In the genomic region with DNA sequence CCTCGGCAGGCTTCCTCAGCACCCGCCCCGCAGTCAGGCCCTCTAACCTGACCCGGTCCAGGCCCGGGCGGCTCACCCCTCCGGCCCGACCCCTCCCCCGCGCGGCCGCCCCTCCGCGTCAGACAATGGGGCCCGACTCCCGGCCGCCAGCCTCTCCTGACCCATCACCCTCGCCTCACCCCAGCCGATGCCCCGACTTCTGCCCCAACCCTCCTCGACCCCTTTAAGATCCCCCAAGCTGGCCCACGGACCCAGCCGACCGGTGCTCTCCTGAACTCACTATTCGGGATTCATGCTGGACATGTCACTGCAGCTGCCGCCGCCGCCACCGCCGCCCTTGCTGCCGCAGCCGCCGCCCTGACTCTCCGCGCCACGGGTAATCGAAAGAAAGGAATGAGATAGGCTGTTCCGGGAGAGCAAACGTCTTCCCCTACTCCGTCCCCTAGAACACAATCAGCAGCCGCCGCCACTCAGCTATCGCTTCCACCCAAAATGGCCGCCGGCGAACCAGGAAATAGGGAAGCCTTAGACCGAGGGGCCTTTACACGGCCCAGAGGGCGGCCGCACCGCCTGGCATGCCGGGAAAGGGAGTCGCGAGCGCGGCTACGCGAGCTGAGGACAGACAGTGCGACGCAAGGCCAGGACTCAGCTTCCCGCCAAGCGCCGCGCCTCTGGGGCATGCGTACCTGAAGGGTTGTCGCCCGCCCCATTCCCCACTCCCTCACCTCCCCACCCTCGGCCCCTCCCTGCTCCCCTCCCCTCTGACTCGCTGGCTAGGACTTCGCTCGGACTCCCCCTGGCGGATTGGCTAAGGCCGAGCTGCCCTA, we compare ENCODE assay signal across 1 cellular context.
A peak's percentile ranks its signal among the peaks of the same experiment; 100 is the strongest.
TF ChIP-seq lines count a peak whose summit lies in the region.

RAB1A (minus strand) TSS at position 494 of the 827 bp plus-strand sequence; CDS start at position 303, 191 bp downstream.

TF ChIP-seq in HepG2, 621 proteins besides CTCF, POLR2A, EP300 and RAD21 (continued from another document and continues in another):
- TF ChIP-seq ZNF609 (CRISPR knock-in tag; IDR thresholded peaks at IDR 0.05; ENCODE audit: borderline replicate concordance) = peak; percentile 10; the same call in 1 of the 2 replicates
- TF ChIP-seq, protein P1, sequence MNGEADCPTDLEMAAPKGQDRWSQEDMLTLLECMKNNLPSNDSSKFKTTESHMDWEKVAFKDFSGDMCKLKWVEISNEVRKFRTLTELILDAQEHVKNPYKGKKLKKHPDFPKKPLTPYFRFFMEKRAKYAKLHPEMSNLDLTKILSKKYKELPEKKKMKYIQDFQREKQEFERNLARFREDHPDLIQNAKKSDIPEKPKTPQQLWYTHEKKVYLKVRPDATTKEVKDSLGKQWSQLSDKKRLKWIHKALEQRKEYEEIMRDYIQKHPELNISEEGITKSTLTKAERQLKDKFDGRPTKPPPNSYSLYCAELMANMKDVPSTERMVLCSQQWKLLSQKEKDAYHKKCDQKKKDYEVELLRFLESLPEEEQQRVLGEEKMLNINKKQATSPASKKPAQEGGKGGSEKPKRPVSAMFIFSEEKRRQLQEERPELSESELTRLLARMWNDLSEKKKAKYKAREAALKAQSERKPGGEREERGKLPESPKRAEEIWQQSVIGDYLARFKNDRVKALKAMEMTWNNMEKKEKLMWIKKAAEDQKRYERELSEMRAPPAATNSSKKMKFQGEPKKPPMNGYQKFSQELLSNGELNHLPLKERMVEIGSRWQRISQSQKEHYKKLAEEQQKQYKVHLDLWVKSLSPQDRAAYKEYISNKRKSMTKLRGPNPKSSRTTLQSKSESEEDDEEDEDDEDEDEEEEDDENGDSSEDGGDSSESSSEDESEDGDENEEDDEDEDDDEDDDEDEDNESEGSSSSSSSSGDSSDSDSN (CRISPR knock-in tag; IDR thresholded peaks at IDR 0.05) = peak; percentile 59; the same call in 1 of the 2 replicates
- no peak for TF ChIP-seq MAFF (IDR thresholded peaks at IDR 0.05; ENCODE audit: low read depth, low read length)
- TF ChIP-seq SUZ12 (IDR thresholded peaks at IDR 0.05; ENCODE audit: low read depth, low read length) = peak; percentile 91
- peak; percentile 63 for TF ChIP-seq U2AF1 (optimal IDR thresholded peaks at IDR 0.05; ENCODE audit: low read depth, low read length)
- peak; percentile 88 for TF ChIP-seq TBX2 (CRISPR knock-in tag; IDR thresholded peaks at IDR 0.05; ENCODE audit: borderline replicate concordance)
- TF ChIP-seq PLSCR1 (CRISPR knock-in tag; IDR thresholded peaks at IDR 0.05; ENCODE audit: borderline replicate concordance) = no peak
- no peak for TF ChIP-seq ZBTB14 (CRISPR knock-in tag; IDR thresholded peaks at IDR 0.05)
- TF ChIP-seq ZNF572 (CRISPR knock-in tag; IDR thresholded peaks at IDR 0.05) = 0 out of 2 replicates have a peak, but pooled peaks have one; percentile 39
- peak; percentile 84; the same call in 1 of the 2 replicates for TF ChIP-seq ZHX1 (CRISPR knock-in tag; IDR thresholded peaks at IDR 0.05; ENCODE audit: low read depth)
- TF ChIP-seq PHF21A (CRISPR knock-in tag; IDR thresholded peaks at IDR 0.05) = peak; percentile 70; the same call in 1 of the 2 replicates
- TF ChIP-seq HDAC6 (IDR thresholded peaks at IDR 0.05; ENCODE audit: low read depth, low read length) = no peak
- peak; percentile 19; the same call in 1 of the 2 replicates for TF ChIP-seq SALL2 (CRISPR knock-in tag; IDR thresholded peaks at IDR 0.05)
- TF ChIP-seq ZNF362 (CRISPR knock-in tag; IDR thresholded peaks at IDR 0.05; ENCODE audit: borderline replicate concordance) = no peak
- TF ChIP-seq, protein P2, sequence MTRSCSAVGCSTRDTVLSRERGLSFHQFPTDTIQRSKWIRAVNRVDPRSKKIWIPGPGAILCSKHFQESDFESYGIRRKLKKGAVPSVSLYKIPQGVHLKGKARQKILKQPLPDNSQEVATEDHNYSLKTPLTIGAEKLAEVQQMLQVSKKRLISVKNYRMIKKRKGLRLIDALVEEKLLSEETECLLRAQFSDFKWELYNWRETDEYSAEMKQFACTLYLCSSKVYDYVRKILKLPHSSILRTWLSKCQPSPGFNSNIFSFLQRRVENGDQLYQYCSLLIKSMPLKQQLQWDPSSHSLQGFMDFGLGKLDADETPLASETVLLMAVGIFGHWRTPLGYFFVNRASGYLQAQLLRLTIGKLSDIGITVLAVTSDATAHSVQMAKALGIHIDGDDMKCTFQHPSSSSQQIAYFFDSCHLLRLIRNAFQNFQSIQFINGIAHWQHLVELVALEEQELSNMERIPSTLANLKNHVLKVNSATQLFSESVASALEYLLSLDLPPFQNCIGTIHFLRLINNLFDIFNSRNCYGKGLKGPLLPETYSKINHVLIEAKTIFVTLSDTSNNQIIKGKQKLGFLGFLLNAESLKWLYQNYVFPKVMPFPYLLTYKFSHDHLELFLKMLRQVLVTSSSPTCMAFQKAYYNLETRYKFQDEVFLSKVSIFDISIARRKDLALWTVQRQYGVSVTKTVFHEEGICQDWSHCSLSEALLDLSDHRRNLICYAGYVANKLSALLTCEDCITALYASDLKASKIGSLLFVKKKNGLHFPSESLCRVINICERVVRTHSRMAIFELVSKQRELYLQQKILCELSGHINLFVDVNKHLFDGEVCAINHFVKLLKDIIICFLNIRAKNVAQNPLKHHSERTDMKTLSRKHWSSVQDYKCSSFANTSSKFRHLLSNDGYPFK (CRISPR knock-in tag; IDR thresholded peaks at IDR 0.05; ENCODE audit: borderline replicate concordance) = peak; percentile 91
- TF ChIP-seq KLF12 (CRISPR knock-in tag; IDR thresholded peaks at IDR 0.05; ENCODE audit: borderline replicate concordance) = peak; percentile 74; the same call in 1 of the 2 replicates
- TF ChIP-seq, protein P3, sequence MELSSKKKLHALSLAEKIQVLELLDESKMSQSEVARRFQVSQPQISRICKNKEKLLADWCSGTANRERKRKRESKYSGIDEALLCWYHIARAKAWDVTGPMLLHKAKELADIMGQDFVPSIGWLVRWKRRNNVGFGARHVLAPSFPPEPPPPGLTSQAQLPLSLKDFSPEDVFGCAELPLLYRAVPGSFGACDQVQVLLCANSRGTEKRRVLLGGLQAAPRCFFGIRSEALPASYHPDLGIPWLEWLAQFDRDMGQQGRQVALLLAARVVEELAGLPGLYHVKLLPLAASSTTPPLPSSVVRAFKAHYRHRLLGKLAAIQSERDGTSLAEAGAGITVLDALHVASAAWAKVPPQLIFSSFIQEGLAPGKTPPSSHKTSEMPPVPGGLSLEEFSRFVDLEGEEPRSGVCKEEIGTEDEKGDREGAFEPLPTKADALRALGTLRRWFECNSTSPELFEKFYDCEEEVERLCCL (CRISPR knock-in tag; IDR thresholded peaks at IDR 0.05; ENCODE audit: borderline replicate concordance) = no peak
- TF ChIP-seq TFE3 (CRISPR knock-in tag; IDR thresholded peaks at IDR 0.05) = no peak; the same call in 1 of the 2 replicates
- TF ChIP-seq PHB2 (IDR thresholded peaks at IDR 0.05; ENCODE audit: partially characterized antibody) = no peak
- peak; percentile 64; the same call in 1 of the 2 replicates for TF ChIP-seq ZNF274 (CRISPR knock-in tag; IDR thresholded peaks at IDR 0.05)
- no peak for TF ChIP-seq FOXM1 (CRISPR knock-in tag; IDR thresholded peaks at IDR 0.05)
- peak; percentile 23; the same call in 1 of the 2 replicates for TF ChIP-seq GABPA (IDR thresholded peaks at IDR 0.05; ENCODE audit: low read depth, low read length)
- TF ChIP-seq GABPA (CRISPR knock-in tag; IDR thresholded peaks at IDR 0.05; ENCODE audit: low read depth) = peak; percentile 78
- TF ChIP-seq ZNF619 (CRISPR knock-in tag; IDR thresholded peaks at IDR 0.05) = peak; percentile 53; the same call in 1 of the 2 replicates
- TF ChIP-seq TBL1XR1 (IDR thresholded peaks at IDR 0.05; ENCODE audit: borderline replicate concordance, low read length, partially characterized antibody) = peak; percentile 64
- no peak; the same call in 1 of the 2 replicates for TF ChIP-seq RFX3 (CRISPR knock-in tag; IDR thresholded peaks at IDR 0.05)
- TF ChIP-seq ZNF644 (CRISPR knock-in tag; IDR thresholded peaks at IDR 0.05; ENCODE audit: low read depth) = no peak
- TF ChIP-seq HNRNPLL (IDR thresholded peaks at IDR 0.05; ENCODE audit: low read depth, low read length, poor library complexity, severe bottlenecking) = peak; percentile 65
- TF ChIP-seq CHD4 (IDR thresholded peaks at IDR 0.05; ENCODE audit: borderline replicate concordance, low read length) = no peak
